In the genomic region with DNA sequence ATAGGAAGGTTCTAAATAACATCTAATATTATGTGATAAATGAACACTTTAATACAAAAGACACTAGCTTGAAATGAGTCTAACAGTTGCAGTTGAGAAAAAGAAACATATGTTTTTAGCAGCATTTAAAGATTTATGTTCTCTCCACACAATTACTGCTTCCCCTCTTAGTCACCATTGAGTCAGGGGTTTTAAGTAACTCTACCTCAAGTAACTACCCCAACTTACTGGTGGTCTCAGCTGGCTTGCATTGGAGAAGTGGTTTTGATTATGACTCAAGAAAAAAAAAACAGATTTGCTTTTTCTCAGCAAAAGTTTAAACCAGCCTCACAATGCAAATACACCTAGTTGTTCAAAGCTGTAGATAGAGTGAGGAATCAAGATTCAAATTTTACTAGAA, we compare ENCODE assay signal across 19 cellular contexts.
DNase-seq lines count a peak whose midpoint lies in the region; ATAC-seq and TF ChIP-seq lines count a peak whose summit lies in the region.
"Had no signal": no experiment of that assay in that cellular context is flagged by ENCODE, and none has a peak within 500 bp of the region (broad histone marks: within the 10 kb centered on the region; RNA-seq: fewer than 3 reads in every experiment).

No MANE protein-coding gene starts in this region.

- no peaks in the 10 kb centered on the region for H3K36me3 Mint-ChIP-seq in effector memory CD8-positive, alpha-beta T cell (ENCODE audit: insufficient read depth)
- no peaks in the 10 kb centered on the region for H3K36me3 Mint-ChIP-seq in activated CD4-positive, alpha-beta T cell treated with anti-CD3 and anti-CD28 coated beads, Interleukin-2, amount 10 ng/mL, durations not matched to agents 7 days and 5 days (ENCODE audit: low read depth)
- H3K36me3 Mint-ChIP-seq: CD14-positive monocyte had no signal

- POLR2A ChIA-PET in activated CD4-positive, alpha-beta T cell treated with anti-CD3 and anti-CD28 coated beads, Interleukin-2, amount 10 ng/mL, durations not matched to agents 7 days and 5 days (lab: Charles Lee), result no interaction called here

- no peak for TF ChIP-seq CTCF in fibroblast of mammary gland (conservative IDR thresholded peaks at IDR 0.05; ENCODE audit: control insufficient read depth, insufficient read depth, low read depth, low read length)

- no peaks in the 10 kb centered on the region for H3K27me3 Mint-ChIP-seq in effector memory CD8-positive, alpha-beta T cell
- H3K27me3 Mint-ChIP-seq in activated CD4-positive, alpha-beta T cell treated with anti-CD3 and anti-CD28 coated beads, Interleukin-2, amount 10 ng/mL, durations not matched to agents 7 days and 5 days, result no peaks in the 10 kb centered on the region

- H3K4me1 Mint-ChIP-seq in effector memory CD8-positive, alpha-beta T cell (ENCODE audit: low read depth in 2 of 2), result no peaks in the 10 kb centered on the region
- H3K4me1 Mint-ChIP-seq in activated CD4-positive, alpha-beta T cell treated with anti-CD3 and anti-CD28 coated beads, Interleukin-2, amount 10 ng/mL, durations not matched to agents 7 days and 5 days, result no peaks in the 10 kb centered on the region
- H3K4me1 Mint-ChIP-seq: CD14-positive monocyte had no signal

- H3K27ac Mint-ChIP-seq in effector memory CD8-positive, alpha-beta T cell, result no peak overlapping the region
- no peak overlapping the region for H3K27ac Mint-ChIP-seq in activated CD4-positive, alpha-beta T cell treated with anti-CD3 and anti-CD28 coated beads, Interleukin-2, amount 10 ng/mL, durations not matched to agents 7 days and 5 days
- H3K27ac Mint-ChIP-seq: CD14-positive monocyte had no signal

- no peak for ATAC-seq in effector memory CD8-positive, alpha-beta T cell (replicated peaks)

- no peak overlapping the region for H3K4me3 ChIP-seq in fibroblast of mammary gland (ENCODE audit: control insufficient read depth, low read depth, low read length)
- H3K4me3 ChIP-seq: HAP-1, Peyer's patch, SK-N-MC had no signal

- H3K4me3 Mint-ChIP-seq in effector memory CD8-positive, alpha-beta T cell, result no peak overlapping the region
- no peak overlapping the region for H3K4me3 Mint-ChIP-seq in activated CD4-positive, alpha-beta T cell treated with anti-CD3 and anti-CD28 coated beads, Interleukin-2, amount 10 ng/mL, durations not matched to agents 7 days and 5 days
- H3K4me3 Mint-ChIP-seq: CD14-positive monocyte had no signal

- CTCF ChIA-PET in activated CD4-positive, alpha-beta T cell treated with anti-CD3 and anti-CD28 coated beads, Interleukin-2, amount 10 ng/mL, durations not matched to agents 7 days and 5 days (lab: Charles Lee), result no interaction called here

- H3K9me3 Mint-ChIP-seq in effector memory CD8-positive, alpha-beta T cell, result peaks cover 2 to 5% of the 10 kb centered on the region in 2 donors
- peaks cover 14% of the 10 kb centered on the region for H3K9me3 Mint-ChIP-seq in activated CD4-positive, alpha-beta T cell treated with anti-CD3 and anti-CD28 coated beads, Interleukin-2, amount 10 ng/mL, durations not matched to agents 7 days and 5 days

- peak; percentile 11 for DNase-seq in HS-27A (ENCODE audit: low read depth)
- peak; percentile 9 for DNase-seq in RPMI7951 (ENCODE audit: low read depth)
- peak; percentile 62 for DNase-seq in fibroblast of mammary gland (ENCODE audit: low read depth)
- DNase-seq in smooth muscle cell of the brain vasculature (ENCODE audit: low read depth, low spot score), result peak; percentile 1
- no peak for DNase-seq in KG1 (lab: John Stamatoyannopoulos, UW)
- no peak for DNase-seq in effector memory CD8-positive, alpha-beta T cell
- no peak for DNase-seq in activated CD4-positive, alpha-beta T cell treated with anti-CD3 and anti-CD28 coated beads, Interleukin-2, amount 10 ng/mL, durations not matched to agents 7 days and 5 days
- DNase-seq: ACHN, AML-193, DMS 273 treated with DMSO at 0.1 percent for 48 hours, KBM-7, NCI-H1092, NCI-H2081 treated with DMSO at 0.1 percent for 48 hours, NCI-H510A treated with DMSO at 0.1 percent for 48 hours, Peyer's patch, Right ventricle myocardium superior had no signal

Comparison
In these comparisons a context has a peak if more than half of its experiments do, and no peak if none do; other contexts are left out.
1. DNase-seq: peak in HS-27A (single experiment), RPMI7951 (single experiment), fibroblast of mammary gland (single experiment) and smooth muscle cell of the brain vasculature (single experiment); none in KG1 (single experiment), effector memory CD8-positive, alpha-beta T cell (0 of 3) and activated CD4-positive, alpha-beta T cell treated with anti-CD3 and anti-CD28 coated beads, Interleukin-2, amount 10 ng/mL, durations not matched to agents 7 days and 5 days (single experiment).